2 cellular contexts compared by ENCODE assay signal in the genomic region with DNA sequence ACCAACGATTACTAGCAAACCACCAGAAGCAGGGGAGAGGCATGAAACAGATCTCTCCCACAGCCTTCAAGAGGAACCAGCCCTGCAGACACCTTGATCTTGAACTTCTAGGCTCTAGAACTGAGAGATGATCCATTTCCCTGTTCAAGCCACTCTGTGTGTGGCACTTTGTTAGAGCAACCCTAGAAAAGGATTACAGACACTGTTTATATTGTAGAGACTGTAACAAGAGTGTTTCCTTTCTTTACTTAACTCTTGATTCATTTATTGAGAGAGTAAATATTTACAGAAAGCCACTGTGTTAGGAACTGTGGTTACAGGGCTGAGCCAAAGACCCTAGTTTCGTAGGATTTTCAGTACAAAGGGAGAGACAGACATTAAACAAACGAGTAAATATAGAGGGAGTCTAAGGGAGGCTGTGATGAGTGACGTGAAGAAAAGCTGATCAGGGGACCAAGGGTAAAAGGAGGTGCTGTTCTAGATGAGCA.
A peak's percentile ranks its signal among the peaks of the same experiment; 100 is the strongest.
TF ChIP-seq lines count a peak whose summit lies in the region.

No MANE protein-coding gene starts in this region.

TF ChIP-seq in A549, 52 proteins besides CTCF, POLR2A, EP300 and RAD21:
- TF ChIP-seq HOXB5 (CRISPR knock-in tag; IDR thresholded peaks at IDR 0.05) = no peak
- TF ChIP-seq, protein P1, sequence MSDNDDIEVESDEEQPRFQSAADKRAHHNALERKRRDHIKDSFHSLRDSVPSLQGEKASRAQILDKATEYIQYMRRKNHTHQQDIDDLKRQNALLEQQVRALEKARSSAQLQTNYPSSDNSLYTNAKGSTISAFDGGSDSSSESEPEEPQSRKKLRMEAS (IDR thresholded peaks at IDR 0.05) = no peak
- no peak for TF ChIP-seq CEBPB (IDR thresholded peaks at IDR 0.05)
- peak; percentile 65; the same call in 1 of the 2 replicates for TF ChIP-seq JUNB (IDR thresholded peaks at IDR 0.05)
- TF ChIP-seq MYC (IDR thresholded peaks at IDR 0.05; ENCODE audit: borderline replicate concordance, low read length) = no peak
- TF ChIP-seq, protein P2, sequence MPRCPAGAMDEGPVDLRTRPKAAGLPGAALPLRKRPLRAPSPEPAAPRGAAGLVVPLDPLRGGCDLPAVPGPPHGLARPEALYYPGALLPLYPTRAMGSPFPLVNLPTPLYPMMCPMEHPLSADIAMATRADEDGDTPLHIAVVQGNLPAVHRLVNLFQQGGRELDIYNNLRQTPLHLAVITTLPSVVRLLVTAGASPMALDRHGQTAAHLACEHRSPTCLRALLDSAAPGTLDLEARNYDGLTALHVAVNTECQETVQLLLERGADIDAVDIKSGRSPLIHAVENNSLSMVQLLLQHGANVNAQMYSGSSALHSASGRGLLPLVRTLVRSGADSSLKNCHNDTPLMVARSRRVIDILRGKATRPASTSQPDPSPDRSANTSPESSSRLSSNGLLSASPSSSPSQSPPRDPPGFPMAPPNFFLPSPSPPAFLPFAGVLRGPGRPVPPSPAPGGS (IDR thresholded peaks at IDR 0.05) = 0 out of 3 replicates have a peak, but pooled peaks have one; percentile 35
- TF ChIP-seq JUN (IDR thresholded peaks at IDR 0.05) = peak; percentile 29 to 56; a peak in 2 of 5 replicates
- no peak for TF ChIP-seq KDM5A (IDR thresholded peaks at IDR 0.05)
- TF ChIP-seq ELK1 (IDR thresholded peaks at IDR 0.05; ENCODE audit: low read depth, low read length) = no peak
- TF ChIP-seq PHF8 (IDR thresholded peaks at IDR 0.05; ENCODE audit: borderline replicate concordance, low read depth) = no peak
- no peak for TF ChIP-seq RNF2 (IDR thresholded peaks at IDR 0.05; ENCODE audit: borderline replicate concordance, low read depth)
- no peak for TF ChIP-seq ATOH8 (CRISPR knock-in tag; IDR thresholded peaks at IDR 0.05; ENCODE audit: low read depth)
- no peak for TF ChIP-seq CHD4 (IDR thresholded peaks at IDR 0.05; ENCODE audit: borderline replicate concordance)
- no peak for TF ChIP-seq POLR2AphosphoS2 (conservative IDR thresholded peaks at IDR 0.05; ENCODE audit: low read length)
- TF ChIP-seq FOSL2 (IDR thresholded peaks at IDR 0.05) = no peak
- peak; percentile 59; the same call in 1 of the 2 replicates for TF ChIP-seq FOSL2 (CRISPR knock-in tag; IDR thresholded peaks at IDR 0.05)
- no peak for TF ChIP-seq FOSB (CRISPR knock-in tag; IDR thresholded peaks at IDR 0.05)
- TF ChIP-seq EHF (CRISPR knock-in tag; IDR thresholded peaks at IDR 0.05) = no peak
- TF ChIP-seq KDM1A (IDR thresholded peaks at IDR 0.05; ENCODE audit: low read depth) = no peak
- 0 out of 3 replicates have a peak, but pooled peaks have one; percentile 28 for TF ChIP-seq SMC3 (IDR thresholded peaks at IDR 0.05)
- TF ChIP-seq NFE2L2 (conservative IDR thresholded peaks at IDR 0.05; ENCODE audit: low read length) = no peak
- TF ChIP-seq RARB (CRISPR knock-in tag; IDR thresholded peaks at IDR 0.05) = no peak
- no peak for TF ChIP-seq RFX5 (IDR thresholded peaks at IDR 0.05)
- no peak for TF ChIP-seq EHMT2 (IDR thresholded peaks at IDR 0.05; ENCODE audit: low read depth)
- TF ChIP-seq GATA3 (IDR thresholded peaks at IDR 0.05; ENCODE audit: borderline replicate concordance) = peak; percentile 50; the same call in 1 of the 2 replicates

TF ChIP-seq in HEK293, 187 proteins besides CTCF, POLR2A, EP300 and RAD21:
- no peak for TF ChIP-seq HOXC10 (CRISPR knock-in tag; IDR thresholded peaks at IDR 0.05)
- no peak for TF ChIP-seq ZNF202 (tag by site-specific recombination; IDR thresholded peaks at IDR 0.05; ENCODE audit: borderline replicate concordance)
- TF ChIP-seq WT1 (tag by site-specific recombination; IDR thresholded peaks at IDR 0.05) = peak; percentile 85
- TF ChIP-seq, protein P3, sequence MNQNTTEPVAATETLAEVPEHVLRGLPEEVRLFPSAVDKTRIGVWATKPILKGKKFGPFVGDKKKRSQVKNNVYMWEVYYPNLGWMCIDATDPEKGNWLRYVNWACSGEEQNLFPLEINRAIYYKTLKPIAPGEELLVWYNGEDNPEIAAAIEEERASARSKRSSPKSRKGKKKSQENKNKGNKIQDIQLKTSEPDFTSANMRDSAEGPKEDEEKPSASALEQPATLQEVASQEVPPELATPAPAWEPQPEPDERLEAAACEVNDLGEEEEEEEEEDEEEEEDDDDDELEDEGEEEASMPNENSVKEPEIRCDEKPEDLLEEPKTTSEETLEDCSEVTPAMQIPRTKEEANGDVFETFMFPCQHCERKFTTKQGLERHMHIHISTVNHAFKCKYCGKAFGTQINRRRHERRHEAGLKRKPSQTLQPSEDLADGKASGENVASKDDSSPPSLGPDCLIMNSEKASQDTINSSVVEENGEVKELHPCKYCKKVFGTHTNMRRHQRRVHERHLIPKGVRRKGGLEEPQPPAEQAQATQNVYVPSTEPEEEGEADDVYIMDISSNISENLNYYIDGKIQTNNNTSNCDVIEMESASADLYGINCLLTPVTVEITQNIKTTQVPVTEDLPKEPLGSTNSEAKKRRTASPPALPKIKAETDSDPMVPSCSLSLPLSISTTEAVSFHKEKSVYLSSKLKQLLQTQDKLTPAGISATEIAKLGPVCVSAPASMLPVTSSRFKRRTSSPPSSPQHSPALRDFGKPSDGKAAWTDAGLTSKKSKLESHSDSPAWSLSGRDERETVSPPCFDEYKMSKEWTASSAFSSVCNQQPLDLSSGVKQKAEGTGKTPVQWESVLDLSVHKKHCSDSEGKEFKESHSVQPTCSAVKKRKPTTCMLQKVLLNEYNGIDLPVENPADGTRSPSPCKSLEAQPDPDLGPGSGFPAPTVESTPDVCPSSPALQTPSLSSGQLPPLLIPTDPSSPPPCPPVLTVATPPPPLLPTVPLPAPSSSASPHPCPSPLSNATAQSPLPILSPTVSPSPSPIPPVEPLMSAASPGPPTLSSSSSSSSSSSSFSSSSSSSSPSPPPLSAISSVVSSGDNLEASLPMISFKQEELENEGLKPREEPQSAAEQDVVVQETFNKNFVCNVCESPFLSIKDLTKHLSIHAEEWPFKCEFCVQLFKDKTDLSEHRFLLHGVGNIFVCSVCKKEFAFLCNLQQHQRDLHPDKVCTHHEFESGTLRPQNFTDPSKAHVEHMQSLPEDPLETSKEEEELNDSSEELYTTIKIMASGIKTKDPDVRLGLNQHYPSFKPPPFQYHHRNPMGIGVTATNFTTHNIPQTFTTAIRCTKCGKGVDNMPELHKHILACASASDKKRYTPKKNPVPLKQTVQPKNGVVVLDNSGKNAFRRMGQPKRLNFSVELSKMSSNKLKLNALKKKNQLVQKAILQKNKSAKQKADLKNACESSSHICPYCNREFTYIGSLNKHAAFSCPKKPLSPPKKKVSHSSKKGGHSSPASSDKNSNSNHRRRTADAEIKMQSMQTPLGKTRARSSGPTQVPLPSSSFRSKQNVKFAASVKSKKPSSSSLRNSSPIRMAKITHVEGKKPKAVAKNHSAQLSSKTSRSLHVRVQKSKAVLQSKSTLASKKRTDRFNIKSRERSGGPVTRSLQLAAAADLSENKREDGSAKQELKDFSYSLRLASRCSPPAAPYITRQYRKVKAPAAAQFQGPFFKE (tag by site-specific recombination; IDR thresholded peaks at IDR 0.05; ENCODE audit: borderline replicate concordance) = no peak
- TF ChIP-seq ZNF433 (tag by site-specific recombination; IDR thresholded peaks at IDR 0.05; ENCODE audit: low read depth) = no peak
- peak; percentile 92 for TF ChIP-seq ZNF548 (tag by site-specific recombination; IDR thresholded peaks at IDR 0.05)
- TF ChIP-seq ZSCAN4 (tag by site-specific recombination; IDR thresholded peaks at IDR 0.05) = no peak
